In the genomic region with DNA sequence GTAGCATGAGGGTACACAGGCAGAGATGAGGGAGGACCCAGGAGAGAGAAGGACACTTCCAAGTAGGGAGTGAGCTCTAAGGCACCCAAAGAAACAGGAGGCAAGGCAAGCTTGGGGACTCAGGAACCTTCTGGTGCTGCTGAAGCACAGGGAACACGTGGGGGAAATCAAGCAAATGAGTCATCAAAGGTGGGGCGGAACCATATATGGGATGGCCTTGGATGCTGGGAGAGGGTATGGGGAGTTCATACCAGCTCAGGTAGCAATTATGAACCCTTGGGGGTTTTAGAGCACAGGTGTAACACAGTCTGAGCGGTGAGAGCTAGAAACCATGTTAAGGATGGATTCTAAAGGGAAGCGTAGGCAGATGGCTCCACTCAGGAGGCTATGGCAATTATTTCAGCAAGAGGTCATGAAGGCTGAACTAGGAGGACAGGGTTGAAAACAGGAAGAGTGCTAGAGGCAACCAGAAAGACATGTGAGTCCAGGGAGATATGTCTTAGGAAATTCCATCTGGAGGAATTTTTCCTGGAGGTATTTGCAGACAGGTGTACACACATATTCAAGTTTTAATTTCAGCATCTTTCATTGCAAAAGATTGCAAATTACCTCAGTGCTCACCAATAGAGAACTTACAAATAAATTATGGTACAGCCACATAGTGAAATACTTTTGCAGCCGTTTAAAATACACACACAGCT, we compare ENCODE assay signal across 15 cellular contexts.
A peak's percentile ranks its signal among the peaks of the same experiment; 100 is the strongest.
DNase-seq lines count a peak whose midpoint lies in the region; ATAC-seq and TF ChIP-seq lines count a peak whose summit lies in the region.
"Had no signal": no experiment of that assay in that cellular context is flagged by ENCODE, and none has a peak within 500 bp of the region (broad histone marks: within the 10 kb centered on the region; RNA-seq: fewer than 3 reads in every experiment).

No MANE protein-coding gene starts in this region.

- no peak for TF ChIP-seq EP300 in Ishikawa (IDR thresholded peaks at IDR 0.05; ENCODE audit: borderline replicate concordance)
- TF ChIP-seq EP300 in suprapubic skin (IDR thresholded peaks at IDR 0.05), result no peak

- H3K36me3 ChIP-seq in breast epithelium (no peaks in the 10 kb centered on the region), left lung (no peaks in the 10 kb centered on the region), suprapubic skin (no peaks in the 10 kb centered on the region)

- H3K4me3 ChIP-seq in breast epithelium (no peak overlapping the region), left lung (no peak overlapping the region), suprapubic skin (no peak overlapping the region)

- peak; percentile 12 for ATAC-seq in left lung

- H3K27ac ChIP-seq in breast epithelium, result peak overlapping the region; percentile 73 to 77
- peak overlapping the region; percentile 41 to 68 for H3K27ac ChIP-seq in left lung
- peak overlapping the region; percentile 71 for H3K27ac ChIP-seq in suprapubic skin
- H3K27ac ChIP-seq: KMS-11 had no signal

- peaks cover 0 to 5% of the 10 kb centered on the region in 2 donors for H3K4me1 ChIP-seq in breast epithelium
- peaks cover 0 to 46% of the 10 kb centered on the region in 2 donors for H3K4me1 ChIP-seq in left lung
- peaks cover 64% of the 10 kb centered on the region for H3K4me1 ChIP-seq in suprapubic skin

- H3K9me3 ChIP-seq in breast epithelium (no peaks in the 10 kb centered on the region), left lung (no peaks in the 10 kb centered on the region), suprapubic skin (no peaks in the 10 kb centered on the region)

- intact Hi-C loops in breast epithelium (cut with DNase I; ENCODE audit: low total_unique reads), result no loop called here
- intact Hi-C loops in left lung (cut with DNase I), result no loop called here

- no peak for TF ChIP-seq RAD21 in Ishikawa (IDR thresholded peaks at IDR 0.05; ENCODE audit: low read depth)

- TF ChIP-seq POLR2A in breast epithelium (IDR thresholded peaks at IDR 0.05) (no peak), suprapubic skin (IDR thresholded peaks at IDR 0.05) (no peak)

- 65% methylated on average over 5 of the region's 5 CpGs for WGBS in suprapubic skin

- DNase-seq in breast epithelium (ENCODE audit: low spot score in 2 of 2) (no peak), left lung (no peak), suprapubic skin (ENCODE audit: low spot score in 2 of 2) (no peak), kidney glomerular epithelial cell (lab: John Stamatoyannopoulos, UW) (no peak), NCI-H1417 treated with DMSO at 0.1 percent for 48 hours (lab: John Stamatoyannopoulos, UW) (no peak)
- DNase-seq in stimulated activated CD4-positive, alpha-beta T cell treated with anti-CD3 and anti-CD28 coated beads, Interleukin-4, amount 100 ng/mL, for 1 hour, result no peak
- DNase-seq: activated CD4-positive, CD25-positive, alpha-beta regulatory T cell treated with anti-CD3 and anti-CD28 coated beads, Interleukin-2, amount 50 U/mL, for 72 hours; activated T-cell treated with anti-CD3 and anti-CD28 coated beads for 4 hours; anterior cingulate cortex; NCI-H187 treated with DMSO at 0.1 percent for 48 hours; stimulated activated CD4-positive, alpha-beta T cell treated with anti-CD3 and anti-CD28 coated beads, Interleukin-4, amount 100 ng/mL, for 4 hours; stimulated activated naive CD4-positive, alpha-beta T cell; SW 1271 had no signal

- no peak for TF ChIP-seq CTCF in breast epithelium (IDR thresholded peaks at IDR 0.05)
- TF ChIP-seq CTCF in left lung (IDR thresholded peaks at IDR 0.05), result no peak
- no peak for TF ChIP-seq CTCF in suprapubic skin (IDR thresholded peaks at IDR 0.05)

- H3K27me3 ChIP-seq in breast epithelium, result no peaks in the 10 kb centered on the region
- H3K27me3 ChIP-seq in left lung, result no peaks in the 10 kb centered on the region
- H3K27me3 ChIP-seq in suprapubic skin, result no peaks in the 10 kb centered on the region

TF ChIP-seq in Ishikawa, 13 proteins besides CTCF, POLR2A, EP300 and RAD21:
- TF ChIP-seq EGR1 (IDR thresholded peaks at IDR 0.05) (no peak), CREB1 (IDR thresholded peaks at IDR 0.05; ENCODE audit: low read depth) (no peak), TAF1 (IDR thresholded peaks at IDR 0.05; ENCODE audit: low read depth) (no peak), TCF12 (IDR thresholded peaks at IDR 0.05; ENCODE audit: low read depth) (no peak), ZBTB7A (IDR thresholded peaks at IDR 0.05; ENCODE audit: low read depth) (no peak), YY1 (IDR thresholded peaks at IDR 0.05; ENCODE audit: low read depth) (no peak), FOXM1 (IDR thresholded peaks at IDR 0.05; ENCODE audit: borderline replicate concordance, low read depth) (no peak)
- TF ChIP-seq, protein P1, sequence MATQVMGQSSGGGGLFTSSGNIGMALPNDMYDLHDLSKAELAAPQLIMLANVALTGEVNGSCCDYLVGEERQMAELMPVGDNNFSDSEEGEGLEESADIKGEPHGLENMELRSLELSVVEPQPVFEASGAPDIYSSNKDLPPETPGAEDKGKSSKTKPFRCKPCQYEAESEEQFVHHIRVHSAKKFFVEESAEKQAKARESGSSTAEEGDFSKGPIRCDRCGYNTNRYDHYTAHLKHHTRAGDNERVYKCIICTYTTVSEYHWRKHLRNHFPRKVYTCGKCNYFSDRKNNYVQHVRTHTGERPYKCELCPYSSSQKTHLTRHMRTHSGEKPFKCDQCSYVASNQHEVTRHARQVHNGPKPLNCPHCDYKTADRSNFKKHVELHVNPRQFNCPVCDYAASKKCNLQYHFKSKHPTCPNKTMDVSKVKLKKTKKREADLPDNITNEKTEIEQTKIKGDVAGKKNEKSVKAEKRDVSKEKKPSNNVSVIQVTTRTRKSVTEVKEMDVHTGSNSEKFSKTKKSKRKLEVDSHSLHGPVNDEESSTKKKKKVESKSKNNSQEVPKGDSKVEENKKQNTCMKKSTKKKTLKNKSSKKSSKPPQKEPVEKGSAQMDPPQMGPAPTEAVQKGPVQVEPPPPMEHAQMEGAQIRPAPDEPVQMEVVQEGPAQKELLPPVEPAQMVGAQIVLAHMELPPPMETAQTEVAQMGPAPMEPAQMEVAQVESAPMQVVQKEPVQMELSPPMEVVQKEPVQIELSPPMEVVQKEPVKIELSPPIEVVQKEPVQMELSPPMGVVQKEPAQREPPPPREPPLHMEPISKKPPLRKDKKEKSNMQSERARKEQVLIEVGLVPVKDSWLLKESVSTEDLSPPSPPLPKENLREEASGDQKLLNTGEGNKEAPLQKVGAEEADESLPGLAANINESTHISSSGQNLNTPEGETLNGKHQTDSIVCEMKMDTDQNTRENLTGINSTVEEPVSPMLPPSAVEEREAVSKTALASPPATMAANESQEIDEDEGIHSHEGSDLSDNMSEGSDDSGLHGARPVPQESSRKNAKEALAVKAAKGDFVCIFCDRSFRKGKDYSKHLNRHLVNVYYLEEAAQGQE (IDR thresholded peaks at IDR 0.05; ENCODE audit: low read depth), result no peak
- TF ChIP-seq, protein P2, sequence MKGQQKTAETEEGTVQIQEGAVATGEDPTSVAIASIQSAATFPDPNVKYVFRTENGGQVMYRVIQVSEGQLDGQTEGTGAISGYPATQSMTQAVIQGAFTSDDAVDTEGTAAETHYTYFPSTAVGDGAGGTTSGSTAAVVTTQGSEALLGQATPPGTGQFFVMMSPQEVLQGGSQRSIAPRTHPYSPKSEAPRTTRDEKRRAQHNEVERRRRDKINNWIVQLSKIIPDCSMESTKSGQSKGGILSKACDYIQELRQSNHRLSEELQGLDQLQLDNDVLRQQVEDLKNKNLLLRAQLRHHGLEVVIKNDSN (IDR thresholded peaks at IDR 0.05), result peak; percentile 82
- TF ChIP-seq, protein P3, sequence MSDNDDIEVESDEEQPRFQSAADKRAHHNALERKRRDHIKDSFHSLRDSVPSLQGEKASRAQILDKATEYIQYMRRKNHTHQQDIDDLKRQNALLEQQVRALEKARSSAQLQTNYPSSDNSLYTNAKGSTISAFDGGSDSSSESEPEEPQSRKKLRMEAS (IDR thresholded peaks at IDR 0.05), result peak; percentile 89
